ENCODE assay signal across 37 cellular contexts in genomic region chr21:14945176-14945575, GRCh38.
"Had no signal": no experiment of that assay in that cellular context is flagged by ENCODE, and none has a peak within 500 bp of the region (broad histone marks: within the 10 kb centered on the region; RNA-seq: fewer than 3 reads in every experiment).

No MANE protein-coding gene starts in this region.

- H3K27me3 Mint-ChIP-seq: activated B cell treated with CpG ODN at 0.5 μM for 24 hours; activated CD8-positive, alpha-beta memory T cell treated with anti-CD3 and anti-CD28 coated beads, Interleukin-2, amount 10 ng/mL, durations not matched to agents 7 days and 5 days; activated naive CD4-positive, alpha-beta T cell treated with anti-CD3 and anti-CD28 coated beads, Interleukin-2, amount 50 U/mL, for 24 hours; activated naive CD8-positive, alpha-beta T cell treated with anti-CD3 and anti-CD28 coated beads for 36 hours; activated naive CD8-positive, alpha-beta T cell treated with anti-CD3 and anti-CD28 coated beads, Interleukin-2, amount 50 U/mL, for 24 hours; T-helper 17 cell had no signal

- H3K27ac Mint-ChIP-seq: activated B cell treated with CpG ODN at 0.5 μM for 24 hours; activated CD8-positive, alpha-beta memory T cell treated with anti-CD3 and anti-CD28 coated beads, Interleukin-2, amount 10 ng/mL, durations not matched to agents 7 days and 5 days; activated CD8-positive, alpha-beta T cell treated with anti-CD3 and anti-CD28 coated beads, Interleukin-2, amount 10 ng/mL, durations not matched to agents 7 days and 5 days; activated naive CD4-positive, alpha-beta T cell treated with anti-CD3 and anti-CD28 coated beads for 36 hours; activated naive CD4-positive, alpha-beta T cell treated with anti-CD3 and anti-CD28 coated beads, Interleukin-2, amount 50 U/mL, for 24 hours; activated naive CD8-positive, alpha-beta T cell treated with anti-CD3 and anti-CD28 coated beads for 36 hours; activated naive CD8-positive, alpha-beta T cell treated with anti-CD3 and anti-CD28 coated beads, Interleukin-2, amount 50 U/mL, for 24 hours; activated T-helper 1 cell treated with anti-CD3 and anti-CD28 coated beads, Interleukin-12 subunit alpha, Interleukin-12 subunit beta, Interleukin-2, Interleukin-4 antibody, amounts not matched to agents 30 ng/mL and 10 ng/mL and 1 ng/mL, durations not matched to agents 14 hours and 24 hours and 36 hours; activated T-helper 2 cell treated with anti-CD3 and anti-CD28 coated beads, Interferon-gamma antibody, Interleukin-2, Interleukin-4, amounts not matched to agents 10 μg/mL and 5 μg/mL and 100 μg/mL, durations not matched to agents 14 hours and 24 hours and 36 hours; effector memory CD8-positive, alpha-beta T cell; T-helper 17 cell; T-helper 2 cell treated with Interferon-gamma antibody and Interleukin-4, amounts not matched to agents 5 μg/mL and 100 μg/mL, for 36 hours had no signal

- H3K4me3 Mint-ChIP-seq: activated B cell treated with CpG ODN at 0.5 μM for 24 hours; activated CD8-positive, alpha-beta memory T cell treated with anti-CD3 and anti-CD28 coated beads, Interleukin-2, amount 10 ng/mL, durations not matched to agents 7 days and 5 days; activated CD8-positive, alpha-beta T cell treated with anti-CD3 and anti-CD28 coated beads, Interleukin-2, amount 10 ng/mL, durations not matched to agents 7 days and 5 days; activated naive CD4-positive, alpha-beta T cell treated with anti-CD3 and anti-CD28 coated beads for 36 hours; activated naive CD4-positive, alpha-beta T cell treated with anti-CD3 and anti-CD28 coated beads, Interleukin-2, amount 50 U/mL, for 24 hours; activated naive CD8-positive, alpha-beta T cell treated with anti-CD3 and anti-CD28 coated beads for 36 hours; activated naive CD8-positive, alpha-beta T cell treated with anti-CD3 and anti-CD28 coated beads, Interleukin-2, amount 50 U/mL, for 24 hours; activated T-helper 1 cell treated with anti-CD3 and anti-CD28 coated beads, Interleukin-12 subunit alpha, Interleukin-12 subunit beta, Interleukin-2, Interleukin-4 antibody, amounts not matched to agents 30 ng/mL and 10 ng/mL and 1 ng/mL, durations not matched to agents 14 hours and 24 hours and 36 hours; effector memory CD8-positive, alpha-beta T cell; T-helper 17 cell; T-helper 2 cell treated with Interferon-gamma antibody and Interleukin-4, amounts not matched to agents 5 μg/mL and 100 μg/mL, for 36 hours had no signal

- H3K4me3 ChIP-seq: adrenal gland, body of pancreas, esophagus squamous epithelium, heart left ventricle had no signal

- FAIRE-seq: colon, endothelial cell of umbilical vein, frontal cortex had no signal

- H3K36me3 Mint-ChIP-seq: activated CD8-positive, alpha-beta memory T cell treated with anti-CD3 and anti-CD28 coated beads, Interleukin-2, amount 10 ng/mL, durations not matched to agents 7 days and 5 days had no signal

- H3K9me3 Mint-ChIP-seq: T-helper 2 cell treated with Interferon-gamma antibody and Interleukin-4, amounts not matched to agents 5 μg/mL and 100 μg/mL, for 36 hours had no signal

- ATAC-seq: activated CD4-positive, CD25-positive, alpha-beta regulatory T cell treated with anti-CD3 and anti-CD28 coated beads, Interleukin-2, amount 50 U/mL, for 24 hours; activated CD8-positive, alpha-beta memory T cell treated with anti-CD3 and anti-CD28 coated beads, Interleukin-2, amount 10 ng/mL, durations not matched to agents 7 days and 5 days; activated CD8-positive, alpha-beta T cell treated with anti-CD3 and anti-CD28 coated beads, Interleukin-2, amount 10 ng/mL, durations not matched to agents 7 days and 5 days; activated naive CD8-positive, alpha-beta T cell treated with anti-CD3 and anti-CD28 coated beads, Interleukin-2, amount 50 U/mL, for 24 hours; body of pancreas; effector memory CD8-positive, alpha-beta T cell; heart left ventricle; T-helper 17 cell had no signal

- H3K4me1 ChIP-seq: adrenal gland, body of pancreas, esophagus squamous epithelium had no signal

- DNase-seq: activated B cell treated with CpG ODN at 0.5 μM for 24 hours; activated CD4-positive, alpha-beta T cell treated with anti-CD3 and anti-CD28 coated beads for 48 hours; activated CD4-positive, alpha-beta T cell treated with anti-CD3 and anti-CD28 coated beads, Interleukin-2, amount 50 U/mL, for 1 hour; activated CD4-positive, alpha-beta T cell treated with anti-CD3 and anti-CD28 coated beads, Interleukin-2, amount 50 U/mL, for 48 hours; activated CD8-positive, alpha-beta memory T cell treated with anti-CD3 and anti-CD28 coated beads, Interleukin-2, amount 10 ng/mL, durations not matched to agents 7 days and 5 days; activated CD8-positive, alpha-beta memory T cell treated with anti-CD3 and anti-CD28 coated beads, Interleukin-2, amount 50 U/mL, for 4 hours; activated CD8-positive, alpha-beta T cell treated with anti-CD3 and anti-CD28 coated beads, Interleukin-2, amount 10 ng/mL, durations not matched to agents 7 days and 5 days; activated effector memory CD4-positive, alpha-beta T cell treated with anti-CD3 and anti-CD28 coated beads, Interleukin-2, amount 50 U/mL, for 16 hours; activated naive CD4-positive, alpha-beta T cell treated with anti-CD3 and anti-CD28 coated beads for 36 hours; activated naive CD8-positive, alpha-beta T cell treated with anti-CD3 and anti-CD28 coated beads for 36 hours; activated naive CD8-positive, alpha-beta T cell treated with anti-CD3 and anti-CD28 coated beads, Interleukin-2, amount 50 U/mL, for 24 hours; activated T-cell treated with anti-CD3 and anti-CD28 coated beads, Interleukin-2, amount 50 U/mL, for 1 hour; activated T-cell treated with anti-CD3 and anti-CD28 coated beads, Interleukin-2, amount 50 U/mL, for 48 hours; adrenal gland; amygdala; aorta; body of pancreas; caudate nucleus; cortex of kidney; dermis blood vessel endothelial cell; effector CD4-positive, alpha-beta T cell; effector memory CD8-positive, alpha-beta T cell; esophagus squamous epithelium; glutamatergic neuron; heart left ventricle; T-helper 17 cell; T1000; WERI-Rb-1 had no signal

- H3K27ac ChIP-seq: adrenal gland, body of pancreas, epithelial cell of prostate, esophagus squamous epithelium, heart left ventricle, WERI-Rb-1 had no signal

- H3K9me3 ChIP-seq: adrenal gland, body of pancreas had no signal

- H3K4me1 Mint-ChIP-seq: activated B cell treated with CpG ODN at 0.5 μM for 24 hours; activated CD8-positive, alpha-beta memory T cell treated with anti-CD3 and anti-CD28 coated beads, Interleukin-2, amount 10 ng/mL, durations not matched to agents 7 days and 5 days; activated naive CD4-positive, alpha-beta T cell treated with anti-CD3 and anti-CD28 coated beads, Interleukin-2, amount 50 U/mL, for 24 hours; activated naive CD8-positive, alpha-beta T cell treated with anti-CD3 and anti-CD28 coated beads for 36 hours; activated naive CD8-positive, alpha-beta T cell treated with anti-CD3 and anti-CD28 coated beads, Interleukin-2, amount 50 U/mL, for 24 hours; T-helper 17 cell had no signal

- H3K36me3 ChIP-seq: adrenal gland, esophagus squamous epithelium, heart left ventricle, WERI-Rb-1 had no signal
